ENCODE assay signal across 16 cellular contexts in the genomic region with DNA sequence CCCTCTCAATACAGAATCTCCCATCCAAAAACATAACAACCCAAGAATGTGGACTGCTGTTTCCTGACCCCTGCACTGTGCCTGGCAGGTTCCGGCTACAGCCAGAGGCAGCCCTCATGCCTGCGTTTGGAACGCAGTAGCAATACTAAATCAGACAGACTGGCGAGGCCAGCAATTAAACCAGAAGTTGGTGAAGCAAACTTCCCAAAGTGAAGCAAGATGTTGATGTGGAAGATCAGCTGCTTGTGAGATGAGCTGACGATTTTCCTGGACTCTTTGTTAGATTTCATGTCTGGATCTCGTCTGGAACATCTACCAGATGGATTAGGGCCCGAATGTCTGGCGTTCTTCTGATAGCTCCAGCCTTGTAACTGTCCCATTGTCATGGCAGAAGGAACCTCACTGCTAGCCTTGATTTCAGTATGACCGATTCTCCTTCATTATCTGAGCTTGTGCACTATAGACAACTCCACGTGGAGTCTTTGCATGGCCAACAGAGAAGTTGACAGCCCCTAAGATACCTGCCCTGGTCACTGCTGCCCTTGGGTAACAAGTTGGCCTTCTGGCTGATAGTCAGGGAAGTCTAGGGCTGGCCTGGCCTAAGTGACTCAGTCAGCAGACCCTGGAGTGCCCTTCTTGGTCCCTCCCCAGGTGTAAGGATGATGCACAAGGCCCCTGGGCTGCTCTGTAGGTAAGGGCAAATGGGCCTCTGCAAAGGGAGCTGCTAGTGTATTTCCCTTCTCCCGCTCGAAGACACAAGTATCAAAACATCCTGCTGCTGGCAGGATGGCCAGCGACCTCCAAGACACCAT.
DNase-seq lines count a peak whose midpoint lies in the region; ATAC-seq and TF ChIP-seq lines count a peak whose summit lies in the region.
"Had no signal": no experiment of that assay in that cellular context is flagged by ENCODE, and none has a peak within 500 bp of the region (broad histone marks: within the 10 kb centered on the region; RNA-seq: fewer than 3 reads in every experiment).

No MANE protein-coding gene starts in this region.

- WGBS in psoas muscle, 3 donors = 64 to 78% (median 66%) methylated on average over 13 of the region's 13 CpGs

- H3K4me1 ChIP-seq in left ventricle myocardium inferior (peaks cover 17% of the 10 kb centered on the region), psoas muscle (no peaks in the 10 kb centered on the region), vagina (peaks cover 25% of the 10 kb centered on the region)

- H3K36me3 ChIP-seq in left ventricle myocardium inferior (no peaks in the 10 kb centered on the region), psoas muscle (ENCODE audit: insufficient read depth in 1 of 2, low read depth in 1 of 2) (peaks cover 0 to 3% of the 10 kb centered on the region in 2 donors), vagina (no peaks in the 10 kb centered on the region)

- TF ChIP-seq POLR2A in vagina (IDR thresholded peaks at IDR 0.05) = no peak

- H3K4me3 ChIP-seq in left ventricle myocardium inferior (no peak overlapping the region), psoas muscle (no peak overlapping the region), vagina (no peak overlapping the region)

- H3K9me3 ChIP-seq in left ventricle myocardium inferior (replicated peaks) (no peaks in the 10 kb centered on the region), psoas muscle (no peaks in the 10 kb centered on the region), vagina (no peaks in the 10 kb centered on the region)

- DNase-seq in left ventricle myocardium inferior = no peak
- no peak for DNase-seq in cardiac septum (ENCODE audit: low spot score)
- peak; percentile 43 for DNase-seq in islet precursor cell
- no peak for DNase-seq in psoas muscle
- no peak for DNase-seq in vagina (ENCODE audit: extremely low spot score in 2 of 2)
- no peak for DNase-seq in NCI-H187 (lab: John Stamatoyannopoulos, UW)
- DNase-seq in DMS79 (lab: John Stamatoyannopoulos, UW) = no peak
- no peak for DNase-seq in middle frontal gyrus (ENCODE audit: extremely low spot score, low spot score)
- DNase-seq: 8988T, C1 segment of cervical spinal cord, DMS 273 treated with DMSO at 0.1 percent for 48 hours, EL, KG1, NCI-H1048, NCI-H345, NCI-H69 had no signal

- intact Hi-C loops in left ventricle myocardium inferior (cut with micrococcal nuclease) = no loop called here
- intact Hi-C loops in cardiac septum (cut with DNase I) = no loop called here
- intact Hi-C loops in psoas muscle (cut with DNase I) = no loop called here
- intact Hi-C loops in vagina (cut with DNase I) = no loop called here

- no peak for TF ChIP-seq CTCF in left ventricle myocardium inferior (IDR thresholded peaks at IDR 0.05; ENCODE audit: borderline replicate concordance)
- no peak for TF ChIP-seq CTCF in psoas muscle (IDR thresholded peaks at IDR 0.05)
- no peak for TF ChIP-seq CTCF in vagina (IDR thresholded peaks at IDR 0.05)

- H3K27me3 ChIP-seq in left ventricle myocardium inferior (ENCODE audit: low read depth) (no peaks in the 10 kb centered on the region), psoas muscle (ENCODE audit: insufficient read depth in 3 of 3, low read length in 2 of 3) (no peaks in the 10 kb centered on the region), vagina (no peaks in the 10 kb centered on the region)

- peak overlapping the region; percentile 47 for H3K27ac ChIP-seq in left ventricle myocardium inferior (replicated peaks)
- H3K27ac ChIP-seq in psoas muscle = no peak overlapping the region
- H3K27ac ChIP-seq in vagina = peak overlapping the region; percentile 15

- ATAC-seq in psoas muscle = peak in 3 of 4 donors; percentile 27 to 51 (median 37)
